In genomic region chr20:56362833-56363413, GRCh38 we compare ENCODE assay signal across 19 cellular contexts. TPM values are rescaled to one million over a fixed set of nuclear protein-coding genes. Genes with fewer than 3 reads are reported as not detected.
DNase-seq lines count a peak whose midpoint lies in the region; ATAC-seq and TF ChIP-seq lines count a peak whose summit lies in the region.
"Had no signal": no experiment of that assay in that cellular context is flagged by ENCODE, and none has a peak within 500 bp of the region (broad histone marks: within the 10 kb centered on the region; RNA-seq: fewer than 3 reads in every experiment).

No MANE protein-coding gene starts in this region.

- no peaks in the 10 kb centered on the region for H3K27me3 Mint-ChIP-seq in activated T-cell treated with anti-CD3 and anti-CD28 coated beads, Interleukin-2, amount 50 U/mL, for 24 hours
- H3K27me3 Mint-ChIP-seq: CD4-positive, alpha-beta memory T cell had no signal

- H3K4me3 Mint-ChIP-seq in activated T-cell treated with anti-CD3 and anti-CD28 coated beads, Interleukin-2, amount 50 U/mL, for 24 hours, result no peak overlapping the region
- H3K4me3 Mint-ChIP-seq: type B pancreatic cell had no signal

- TF ChIP-seq RAD21 in IMR-90 (IDR thresholded peaks at IDR 0.05; ENCODE audit: low read length), result no peak

- H3K36me3 Mint-ChIP-seq in activated T-cell treated with anti-CD3 and anti-CD28 coated beads, Interleukin-2, amount 50 U/mL, for 24 hours (ENCODE audit: low read depth), result peaks cover 24% of the 10 kb centered on the region

- H3K23ac ChIP-seq in IMR-90 (ENCODE audit: low read depth, low read length), result no peak overlapping the region

- dilution Hi-C loops in IMR-90 (cut with HindIII; ENCODE audit: low sequenced_read_pairs, unreplicated experiment), result no loop called here

- H3K14ac ChIP-seq in IMR-90 (replicated peaks; ENCODE audit: low read depth, low read length), result no peak overlapping the region

- H2AFZ ChIP-seq in IMR-90 (replicated peaks; ENCODE audit: low read length, poor library complexity), result no peak overlapping the region

- H3K4me2 ChIP-seq in IMR-90 (ENCODE audit: low read depth, low read length), result no peak overlapping the region

- H3K27me3 ChIP-seq in IMR-90 (ENCODE audit: control insufficient read depth, insufficient read depth, low read length), result no peaks in the 10 kb centered on the region
- H3K27me3 ChIP-seq: pancreas, right lobe of liver had no signal

- no peak overlapping the region for H3K4me3 ChIP-seq in IMR-90 (ENCODE audit: insufficient read depth, low read depth, low read length)
- H3K4me3 ChIP-seq: lung, pancreas, right lobe of liver had no signal

- H2AK5ac ChIP-seq in IMR-90 (ENCODE audit: low read depth, low read length), result no peak overlapping the region

- ATAC-seq in IMR-90 (ENCODE audit: low read depth) (no peak), GM19324 (IDR thresholded peaks at IDR 0.05; ENCODE audit: low FRiP score, unreplicated experiment) (no peak), HG03095 (IDR thresholded peaks at IDR 0.05; ENCODE audit: unreplicated experiment) (no peak)
- ATAC-seq: pancreas, right lobe of liver had no signal

- CTCF ChIA-PET in IMR-90 (lab: Yijun Ruan, JAX), result interaction anchor here (0.9 kb wide), 1 partner anchor 10 kb away, joined by 3 read pairs; no protein-coding TSS in a partner anchor

- H3K56ac ChIP-seq in IMR-90 (ENCODE audit: extremely low read depth, insufficient read depth, low read length), result no peak overlapping the region

- WGBS in IMR-90 (ENCODE audit: extremely low coverage in 2 of 2, insufficient read length in 1 of 2), 2 experiments, result no CpG with 5 or more reads among the region's 8 CpGs

- no TSS peak for BruUV-seq in IMR-90 (replicated peaks; lab: Mats Ljungman, UMichigan)

- in situ Hi-C loops in IMR-90 (cut with MboI; ENCODE audit: low sequenced_read_pairs), result loop anchor here (25.0 kb wide), 1 partner anchor 424 kb away; no protein-coding TSS in a partner anchor

- no peak overlapping the region for H3K27ac Mint-ChIP-seq in activated T-cell treated with anti-CD3 and anti-CD28 coated beads, Interleukin-2, amount 50 U/mL, for 24 hours
- H3K27ac Mint-ChIP-seq: CD4-positive, alpha-beta memory T cell; type B pancreatic cell had no signal

- H4K20me1 ChIP-seq in IMR-90 (ENCODE audit: insufficient read depth, low read length), result peaks cover 4% of the 10 kb centered on the region; the same call in 1 of the 2 replicates

- peaks cover 13% of the 10 kb centered on the region for H3K9me1 ChIP-seq in IMR-90 (ENCODE audit: insufficient read depth, low read length)

- no peak overlapping the region for H3K4ac ChIP-seq in IMR-90 (ENCODE audit: low read depth, low read length)

- peaks cover 21% of the 10 kb centered on the region for H3K4me1 Mint-ChIP-seq in activated T-cell treated with anti-CD3 and anti-CD28 coated beads, Interleukin-2, amount 50 U/mL, for 24 hours (ENCODE audit: low read depth)

- no peak overlapping the region for H3K27ac ChIP-seq in IMR-90 (ENCODE audit: insufficient read depth, low read length)
- H3K27ac ChIP-seq: pancreas, right lobe of liver had no signal

- TF ChIP-seq POLR2A in IMR-90 (IDR thresholded peaks at IDR 0.05; ENCODE audit: low read depth, low read length), result no peak

- no peaks in the 10 kb centered on the region for H3K9me3 ChIP-seq in IMR-90 (ENCODE audit: control insufficient read depth, insufficient read depth, low read length)
- H3K9me3 ChIP-seq: pancreas, right lobe of liver had no signal

- no peak overlapping the region for H2BK20ac ChIP-seq in IMR-90 (ENCODE audit: low read depth, low read length)

- H2AK9ac ChIP-seq in IMR-90 (replicated peaks; ENCODE audit: low read depth, low read length, poor library complexity), result no peak overlapping the region

- peaks cover 8% of the 10 kb centered on the region for H3K4me1 ChIP-seq in IMR-90 (ENCODE audit: control insufficient read depth, insufficient read depth, low read length)

- peaks cover 36 to 43% of the 10 kb centered on the region in 2 experiments for H3K79me1 ChIP-seq in IMR-90 (ENCODE audit: low read depth in 1 of 2, low read length in 2 of 2)

- intact Hi-C loops in IMR-90 (cut with micrococcal nuclease), result no loop called here

- H3K18ac ChIP-seq in IMR-90 (ENCODE audit: low read depth, low read length), result no peak overlapping the region

- H4K8ac ChIP-seq in IMR-90 (ENCODE audit: low read depth in 2 of 2, low read length in 2 of 2), result no peak overlapping the region

- H3K36me3 ChIP-seq in IMR-90 (ENCODE audit: control insufficient read depth, insufficient read depth, low read length), result peaks cover 16% of the 10 kb centered on the region

- no peak for TF ChIP-seq CTCF in IMR-90 (conservative IDR thresholded peaks at IDR 0.05; ENCODE audit: low read depth, low read length)

- H2BK15ac ChIP-seq in IMR-90 (ENCODE audit: low read depth, low read length), result no peak overlapping the region

- no peak overlapping the region for H3K9ac ChIP-seq in IMR-90 (ENCODE audit: low read depth, low read length)

- H3K9me3 Mint-ChIP-seq in activated T-cell treated with anti-CD3 and anti-CD28 coated beads, Interleukin-2, amount 50 U/mL, for 24 hours, result no peaks in the 10 kb centered on the region
- H3K9me3 Mint-ChIP-seq: CD4-positive, alpha-beta memory T cell; type B pancreatic cell had no signal

- H2BK120ac ChIP-seq in IMR-90 (ENCODE audit: low read depth, low read length), result no peak overlapping the region

- no peak overlapping the region for H4K5ac ChIP-seq in IMR-90 (ENCODE audit: low read depth, low read length)

- peak; percentile 27 for DNase-seq in EH (ENCODE audit: low read depth)
- peak; percentile 16 for DNase-seq in IMR-90
- DNase-seq in dermis microvascular lymphatic vessel endothelial cell (ENCODE audit: low read depth in 2 of 2), result peak; percentile 55 to 62
- peak; percentile 59 to 64 for DNase-seq in lung microvascular endothelial cell (ENCODE audit: low read depth in 2 of 2)
- DNase-seq in NCI-H2107 (lab: John Stamatoyannopoulos, UW), result no peak
- no peak for DNase-seq in activated T-cell treated with anti-CD3 and anti-CD28 coated beads, Interleukin-2, amount 50 U/mL, for 24 hours
- DNase-seq: activated gamma-delta T cell; amniotic stem cell; CD4-positive, alpha-beta memory T cell; effector memory CD4-positive, alpha-beta T cell; GOT3; NCI-H1694; pancreas; stimulated activated naive CD4-positive, alpha-beta T cell treated with Interleukin-2 at 50 U/mL for 16 hours had no signal

- H2BK5ac ChIP-seq in IMR-90 (ENCODE audit: low read depth, low read length, poor library complexity, severe bottlenecking), result no peak overlapping the region

- POLR2A ChIA-PET in IMR-90 (lab: Charles Lee; ENCODE audit: unreplicated experiment), result no interaction called here

- no peak overlapping the region for H4K91ac ChIP-seq in IMR-90 (ENCODE audit: insufficient read depth, low read depth, low read length)

TF ChIP-seq in IMR-90, 13 proteins besides CTCF, POLR2A, EP300 and RAD21:
- TF ChIP-seq CEBPB (IDR thresholded peaks at IDR 0.05; ENCODE audit: low read depth, low read length) (no peak), RCOR1 (IDR thresholded peaks at IDR 0.05; ENCODE audit: insufficient replicate concordance, low read length) (no peak), NFE2L2 (IDR thresholded peaks at IDR 0.05; ENCODE audit: low read depth, low read length) (no peak), CHD1 (IDR thresholded peaks at IDR 0.05; ENCODE audit: low read depth, low read length) (no peak), USF2 (IDR thresholded peaks at IDR 0.05; ENCODE audit: low read depth, low read length) (peak; percentile 44)

RNA-seq across cellular contexts. Expression of gene FAM210B, which starts 4.1 kb away (rescaled TPM):
- total RNA-seq in IMR-90 (2012; rRNA removed) (45.0 and 48.9 TPM in 2 replicates), dermis microvascular lymphatic vessel endothelial cell (24.1 and 29.6 TPM in 2 replicates), lung microvascular endothelial cell (23.6 and 25.9 TPM in 2 replicates)
- 25.6 and 29.5 TPM in 2 replicates for polyA plus RNA-seq in IMR-90 (2012; rRNA removed)
- 13.0 and 17.9 TPM in 2 replicates for polyA plus RNA-seq in IMR-90 (2012; cell fraction: cytosol; rRNA removed)
- polyA plus RNA-seq in IMR-90 (2012; cell fraction: nucleus; rRNA removed; ENCODE audit: low replicate concordance), result 4.1 and 11.5 TPM in 2 replicates

RNA-seq across cellular contexts. Expression of gene AURKA, which starts 29.1 kb away (rescaled TPM):
- total RNA-seq in IMR-90 (2012; rRNA removed) (83.3 and 88.0 TPM in 2 replicates), dermis microvascular lymphatic vessel endothelial cell (9.7 and 27.5 TPM in 2 replicates), lung microvascular endothelial cell (3.8 and 17.9 TPM in 2 replicates)
- polyA plus RNA-seq in IMR-90 (2012; rRNA removed), result 63.7 and 68.0 TPM in 2 replicates
- 21.7 and 43.0 TPM in 2 replicates for polyA plus RNA-seq in IMR-90 (2012; cell fraction: cytosol; rRNA removed)
- 13.7 and 69.2 TPM in 2 replicates for polyA plus RNA-seq in IMR-90 (2012; cell fraction: nucleus; rRNA removed; ENCODE audit: low replicate concordance)

RNA-seq across cellular contexts. Expression of gene CSTF1, which starts 29.5 kb away (rescaled TPM):
- 86.4 and 105 TPM in 2 replicates for total RNA-seq in IMR-90 (2012; rRNA removed)
- 48.8 and 49.5 TPM in 2 replicates for polyA plus RNA-seq in IMR-90 (2012; rRNA removed)
- polyA plus RNA-seq in IMR-90 (2012; cell fraction: cytosol; rRNA removed), result 24.3 and 40.6 TPM in 2 replicates
- 28.6 and 46.9 TPM in 2 replicates for polyA plus RNA-seq in IMR-90 (2012; cell fraction: nucleus; rRNA removed; ENCODE audit: low replicate concordance)
- total RNA-seq in dermis microvascular lymphatic vessel endothelial cell, result 22.6 and 35.3 TPM in 2 replicates
- total RNA-seq in lung microvascular endothelial cell, result 16.6 and 21.6 TPM in 2 replicates

RNA-seq across cellular contexts. Expression of gene CASS4, which starts 49.1 kb away (rescaled TPM):
- total RNA-seq in IMR-90 (2012; rRNA removed) (25.8 and 26.1 TPM in 2 replicates), dermis microvascular lymphatic vessel endothelial cell (under 0.01 and 0.13 TPM in 2 replicates), lung microvascular endothelial cell (under 0.01 and 1.2 TPM in 2 replicates)
- polyA plus RNA-seq in IMR-90 (2012; rRNA removed), result 26.5 and 29.6 TPM in 2 replicates
- polyA plus RNA-seq in IMR-90 (2012; cell fraction: cytosol; rRNA removed), result 12.7 and 19.2 TPM in 2 replicates
- 28.4 and 44.9 TPM in 2 replicates for polyA plus RNA-seq in IMR-90 (2012; cell fraction: nucleus; rRNA removed; ENCODE audit: low replicate concordance)

Comparison
In these comparisons a context has a peak if more than half of its experiments do, and no peak if none do; other contexts are left out.
1. DNase-seq: peak in EH (single experiment), IMR-90 (single experiment), dermis microvascular lymphatic vessel endothelial cell (2 of 2) and lung microvascular endothelial cell (2 of 2); none in NCI-H2107 (single experiment) and activated T-cell treated with anti-CD3 and anti-CD28 coated beads, Interleukin-2, amount 50 U/mL, for 24 hours (single experiment).